Comparison of ENCODE assay signal across 2 cellular contexts in the genomic region with DNA sequence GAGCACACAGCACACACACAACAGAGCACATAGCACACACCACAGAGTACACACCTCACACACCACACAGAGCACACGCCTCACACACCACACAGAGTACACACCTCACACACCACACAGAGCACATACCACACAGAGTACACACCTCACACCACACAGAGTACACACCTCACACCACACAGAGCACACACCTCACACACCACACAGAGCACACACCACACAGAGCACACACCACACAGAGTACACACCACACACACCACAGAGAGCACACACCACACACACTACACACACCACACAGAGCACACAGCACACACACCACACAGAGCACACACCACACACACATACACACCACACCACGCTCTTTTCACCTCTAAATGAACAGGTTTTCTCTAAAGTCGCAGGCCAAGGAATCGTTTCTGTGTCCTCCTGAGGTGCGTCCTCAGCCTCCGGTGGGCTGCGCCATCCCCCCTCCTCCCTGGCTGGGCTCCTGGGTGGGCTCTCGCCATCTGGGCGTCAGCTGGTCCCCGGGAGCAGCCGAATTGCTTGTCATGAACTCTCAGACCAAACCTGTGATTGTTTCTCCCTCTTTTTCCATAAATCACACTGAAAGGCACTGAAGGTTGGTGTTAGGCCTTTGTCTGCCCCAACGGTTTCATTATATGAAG.
TF ChIP-seq lines count a peak whose summit lies in the region.

No MANE protein-coding gene starts in this region.

TF ChIP-seq in HEK293, 187 proteins besides CTCF, POLR2A, EP300 and RAD21 (continued from another document):
- TF ChIP-seq, protein P1, sequence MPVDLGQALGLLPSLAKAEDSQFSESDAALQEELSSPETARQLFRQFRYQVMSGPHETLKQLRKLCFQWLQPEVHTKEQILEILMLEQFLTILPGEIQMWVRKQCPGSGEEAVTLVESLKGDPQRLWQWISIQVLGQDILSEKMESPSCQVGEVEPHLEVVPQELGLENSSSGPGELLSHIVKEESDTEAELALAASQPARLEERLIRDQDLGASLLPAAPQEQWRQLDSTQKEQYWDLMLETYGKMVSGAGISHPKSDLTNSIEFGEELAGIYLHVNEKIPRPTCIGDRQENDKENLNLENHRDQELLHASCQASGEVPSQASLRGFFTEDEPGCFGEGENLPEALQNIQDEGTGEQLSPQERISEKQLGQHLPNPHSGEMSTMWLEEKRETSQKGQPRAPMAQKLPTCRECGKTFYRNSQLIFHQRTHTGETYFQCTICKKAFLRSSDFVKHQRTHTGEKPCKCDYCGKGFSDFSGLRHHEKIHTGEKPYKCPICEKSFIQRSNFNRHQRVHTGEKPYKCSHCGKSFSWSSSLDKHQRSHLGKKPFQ (tag by site-specific recombination; IDR thresholded peaks at IDR 0.05) = peak; percentile 87

TF ChIP-seq in HepG2, 621 proteins besides CTCF, POLR2A, EP300 and RAD21:
- TF ChIP-seq, protein P2, sequence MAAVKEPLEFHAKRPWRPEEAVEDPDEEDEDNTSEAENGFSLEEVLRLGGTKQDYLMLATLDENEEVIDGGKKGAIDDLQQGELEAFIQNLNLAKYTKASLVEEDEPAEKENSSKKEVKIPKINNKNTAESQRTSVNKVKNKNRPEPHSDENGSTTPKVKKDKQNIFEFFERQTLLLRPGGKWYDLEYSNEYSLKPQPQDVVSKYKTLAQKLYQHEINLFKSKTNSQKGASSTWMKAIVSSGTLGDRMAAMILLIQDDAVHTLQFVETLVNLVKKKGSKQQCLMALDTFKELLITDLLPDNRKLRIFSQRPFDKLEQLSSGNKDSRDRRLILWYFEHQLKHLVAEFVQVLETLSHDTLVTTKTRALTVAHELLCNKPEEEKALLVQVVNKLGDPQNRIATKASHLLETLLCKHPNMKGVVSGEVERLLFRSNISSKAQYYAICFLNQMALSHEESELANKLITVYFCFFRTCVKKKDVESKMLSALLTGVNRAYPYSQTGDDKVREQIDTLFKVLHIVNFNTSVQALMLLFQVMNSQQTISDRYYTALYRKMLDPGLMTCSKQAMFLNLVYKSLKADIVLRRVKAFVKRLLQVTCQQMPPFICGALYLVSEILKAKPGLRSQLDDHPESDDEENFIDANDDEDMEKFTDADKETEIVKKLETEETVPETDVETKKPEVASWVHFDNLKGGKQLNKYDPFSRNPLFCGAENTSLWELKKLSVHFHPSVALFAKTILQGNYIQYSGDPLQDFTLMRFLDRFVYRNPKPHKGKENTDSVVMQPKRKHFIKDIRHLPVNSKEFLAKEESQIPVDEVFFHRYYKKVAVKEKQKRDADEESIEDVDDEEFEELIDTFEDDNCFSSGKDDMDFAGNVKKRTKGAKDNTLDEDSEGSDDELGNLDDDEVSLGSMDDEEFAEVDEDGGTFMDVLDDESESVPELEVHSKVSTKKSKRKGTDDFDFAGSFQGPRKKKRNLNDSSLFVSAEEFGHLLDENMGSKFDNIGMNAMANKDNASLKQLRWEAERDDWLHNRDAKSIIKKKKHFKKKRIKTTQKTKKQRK (IDR thresholded peaks at IDR 0.05; ENCODE audit: low read length) = no peak
- TF ChIP-seq ZBTB20 (CRISPR knock-in tag; IDR thresholded peaks at IDR 0.05; ENCODE audit: borderline replicate concordance, low read depth) = no peak
- TF ChIP-seq, protein P3, sequence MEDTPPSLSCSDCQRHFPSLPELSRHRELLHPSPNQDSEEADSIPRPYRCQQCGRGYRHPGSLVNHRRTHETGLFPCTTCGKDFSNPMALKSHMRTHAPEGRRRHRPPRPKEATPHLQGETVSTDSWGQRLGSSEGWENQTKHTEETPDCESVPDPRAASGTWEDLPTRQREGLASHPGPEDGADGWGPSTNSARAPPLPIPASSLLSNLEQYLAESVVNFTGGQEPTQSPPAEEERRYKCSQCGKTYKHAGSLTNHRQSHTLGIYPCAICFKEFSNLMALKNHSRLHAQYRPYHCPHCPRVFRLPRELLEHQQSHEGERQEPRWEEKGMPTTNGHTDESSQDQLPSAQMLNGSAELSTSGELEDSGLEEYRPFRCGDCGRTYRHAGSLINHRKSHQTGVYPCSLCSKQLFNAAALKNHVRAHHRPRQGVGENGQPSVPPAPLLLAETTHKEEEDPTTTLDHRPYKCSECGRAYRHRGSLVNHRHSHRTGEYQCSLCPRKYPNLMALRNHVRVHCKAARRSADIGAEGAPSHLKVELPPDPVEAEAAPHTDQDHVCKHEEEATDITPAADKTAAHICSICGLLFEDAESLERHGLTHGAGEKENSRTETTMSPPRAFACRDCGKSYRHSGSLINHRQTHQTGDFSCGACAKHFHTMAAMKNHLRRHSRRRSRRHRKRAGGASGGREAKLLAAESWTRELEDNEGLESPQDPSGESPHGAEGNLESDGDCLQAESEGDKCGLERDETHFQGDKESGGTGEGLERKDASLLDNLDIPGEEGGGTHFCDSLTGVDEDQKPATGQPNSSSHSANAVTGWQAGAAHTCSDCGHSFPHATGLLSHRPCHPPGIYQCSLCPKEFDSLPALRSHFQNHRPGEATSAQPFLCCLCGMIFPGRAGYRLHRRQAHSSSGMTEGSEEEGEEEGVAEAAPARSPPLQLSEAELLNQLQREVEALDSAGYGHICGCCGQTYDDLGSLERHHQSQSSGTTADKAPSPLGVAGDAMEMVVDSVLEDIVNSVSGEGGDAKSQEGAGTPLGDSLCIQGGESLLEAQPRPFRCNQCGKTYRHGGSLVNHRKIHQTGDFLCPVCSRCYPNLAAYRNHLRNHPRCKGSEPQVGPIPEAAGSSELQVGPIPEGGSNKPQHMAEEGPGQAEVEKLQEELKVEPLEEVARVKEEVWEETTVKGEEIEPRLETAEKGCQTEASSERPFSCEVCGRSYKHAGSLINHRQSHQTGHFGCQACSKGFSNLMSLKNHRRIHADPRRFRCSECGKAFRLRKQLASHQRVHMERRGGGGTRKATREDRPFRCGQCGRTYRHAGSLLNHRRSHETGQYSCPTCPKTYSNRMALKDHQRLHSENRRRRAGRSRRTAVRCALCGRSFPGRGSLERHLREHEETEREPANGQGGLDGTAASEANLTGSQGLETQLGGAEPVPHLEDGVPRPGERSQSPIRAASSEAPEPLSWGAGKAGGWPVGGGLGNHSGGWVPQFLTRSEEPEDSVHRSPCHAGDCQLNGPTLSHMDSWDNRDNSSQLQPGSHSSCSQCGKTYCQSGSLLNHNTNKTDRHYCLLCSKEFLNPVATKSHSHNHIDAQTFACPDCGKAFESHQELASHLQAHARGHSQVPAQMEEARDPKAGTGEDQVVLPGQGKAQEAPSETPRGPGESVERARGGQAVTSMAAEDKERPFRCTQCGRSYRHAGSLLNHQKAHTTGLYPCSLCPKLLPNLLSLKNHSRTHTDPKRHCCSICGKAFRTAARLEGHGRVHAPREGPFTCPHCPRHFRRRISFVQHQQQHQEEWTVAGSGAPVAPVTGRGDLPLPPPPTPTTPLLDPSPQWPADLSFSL (CRISPR knock-in tag; IDR thresholded peaks at IDR 0.05) = peak; percentile 61; the same call in 1 of the 2 replicates
TF ChIP-seq in HepG2: peak in this region for 1.
